25 cellular contexts compared by ENCODE assay signal in the genomic region with DNA sequence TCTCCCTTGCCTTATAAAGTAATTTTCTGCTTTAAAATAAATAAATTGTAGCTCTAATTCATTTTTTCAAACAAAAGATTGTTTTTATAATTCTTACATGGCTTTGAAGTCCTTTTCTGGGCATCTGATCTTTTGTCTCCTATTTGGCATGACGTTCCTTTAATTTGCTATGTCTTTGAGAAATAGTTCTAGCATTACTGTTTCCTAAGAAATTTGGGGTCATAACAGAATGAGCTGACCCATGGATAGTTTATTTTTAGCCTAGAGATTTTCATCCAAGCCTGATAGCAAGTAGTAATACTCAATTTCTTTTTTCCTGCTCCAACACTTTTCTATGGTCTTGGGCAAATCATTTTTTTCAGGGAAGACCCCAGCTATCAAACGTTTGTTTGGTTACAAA. TPM values are rescaled to one million over a fixed set of nuclear protein-coding genes. Genes with fewer than 3 reads are reported as not detected.
DNase-seq lines count a peak whose midpoint lies in the region; ATAC-seq and TF ChIP-seq lines count a peak whose summit lies in the region.
"Had no signal": no experiment of that assay in that cellular context is flagged by ENCODE, and none has a peak within 500 bp of the region (broad histone marks: within the 10 kb centered on the region; RNA-seq: fewer than 3 reads in every experiment).

No MANE protein-coding gene starts in this region.

- H2BK120ac ChIP-seq in mesenchymal stem cell (ENCODE audit: low read depth, low read length), result no peak overlapping the region

- H3K18ac ChIP-seq in mesenchymal stem cell (ENCODE audit: low read depth in 1 of 2, low read length in 2 of 2), result no peak overlapping the region

- H2BK15ac ChIP-seq in mesenchymal stem cell (ENCODE audit: low read depth, poor library complexity, severe bottlenecking), result no peak overlapping the region

- TF ChIP-seq POLR2A in gastrocnemius medialis (IDR thresholded peaks at IDR 0.05), result no peak

- H3K36me3 ChIP-seq in mesenchymal stem cell (ENCODE audit: control insufficient read depth in 1 of 2, insufficient read depth in 2 of 2, low read depth in 1 of 2, low read length in 2 of 2), result no peaks in the 10 kb centered on the region
- no peaks in the 10 kb centered on the region for H3K36me3 ChIP-seq in gastrocnemius medialis
- H3K36me3 ChIP-seq: BLaER1 treated with 17β-estradiol and CSF1 and Interleukin-3, amounts not matched to agents 10 nM and 100 nM; prostate gland had no signal

- H3K4me1 ChIP-seq in mesenchymal stem cell (ENCODE audit: control insufficient read depth, insufficient read depth, low read depth, low read length) (peaks cover 2% of the 10 kb centered on the region), gastrocnemius medialis (peaks cover 0 to 5% of the 10 kb centered on the region in 2 donors)
- H3K4me1 ChIP-seq: BLaER1 treated with 17β-estradiol and CSF1 and Interleukin-3, amounts not matched to agents 10 nM and 100 nM; Caco-2; prostate gland had no signal

- H3K27me3 ChIP-seq in mesenchymal stem cell (ENCODE audit: control insufficient read depth in 1 of 2, insufficient read depth in 1 of 2, low read length in 2 of 2) (peaks cover 4 to 32% of the 10 kb centered on the region in 2 experiments), gastrocnemius medialis (no peaks in the 10 kb centered on the region)
- H3K27me3 ChIP-seq: BLaER1 treated with 17β-estradiol and CSF1 and Interleukin-3, amounts not matched to agents 10 nM and 100 nM had no signal

- H3K4me2 ChIP-seq in mesenchymal stem cell (ENCODE audit: low read length, poor library complexity, severe bottlenecking), result no peak overlapping the region
- H3K4me2 ChIP-seq: BLaER1 treated with 17β-estradiol and CSF1 and Interleukin-3, amounts not matched to agents 10 nM and 100 nM had no signal

- H3K14ac ChIP-seq in mesenchymal stem cell (ENCODE audit: low read length in 2 of 2), result no peak overlapping the region

- no peak overlapping the region for H3K4ac ChIP-seq in mesenchymal stem cell (ENCODE audit: low read depth in 1 of 2, low read length in 2 of 2)

- no peak overlapping the region for H2BK5ac ChIP-seq in mesenchymal stem cell (ENCODE audit: low read depth, low read length, poor library complexity, severe bottlenecking)

- H3K27ac ChIP-seq in mesenchymal stem cell (ENCODE audit: low read length, poor library complexity, severe bottlenecking) (no peak overlapping the region), gastrocnemius medialis (no peak overlapping the region)
- H3K27ac ChIP-seq: BLaER1 treated with 17β-estradiol and CSF1 and Interleukin-3, amounts not matched to agents 10 nM and 100 nM; dorsolateral prefrontal cortex; prostate gland; SK-N-MC had no signal

- 40% methylated on average over 2 of the region's 2 CpGs for WGBS in mesenchymal stem cell

- H2AFZ ChIP-seq in mesenchymal stem cell (ENCODE audit: low read depth, low read length), result no peak overlapping the region

- intact Hi-C loops in gastrocnemius medialis (cut with DNase I; ENCODE audit: low total_unique reads), result no loop called here

- no peak overlapping the region for H2BK12ac ChIP-seq in mesenchymal stem cell (ENCODE audit: low read length in 2 of 2)

- H3K79me1 ChIP-seq in mesenchymal stem cell (replicated peaks; ENCODE audit: low read length, poor library complexity, severe bottlenecking), result no peaks in the 10 kb centered on the region

- DNase-seq in AG08395 (ENCODE audit: low spot score) (peak; percentile 65), HCEC 1CT (peak; percentile 79), dedifferentiated amniotic fluid mesenchymal stem cell (ENCODE audit: extremely low spot score) (peak; percentile 59), mesenchymal stem cell (peak; percentile 31), DMS153 treated with DMSO at 0.1 percent for 48 hours (lab: John Stamatoyannopoulos, UW; ENCODE audit: unreplicated experiment) (no peak), gastrocnemius medialis (no peak), mesenteric fat pad (ENCODE audit: low spot score) (no peak)
- DNase-seq in activated CD4-positive, alpha-beta T cell treated with anti-CD3 and anti-CD28 coated beads for 1 hour, result no peak
- DNase-seq: activated CD4-positive, alpha-beta T cell treated with anti-CD3 and anti-CD28 coated beads for 36 hours; activated gamma-delta T cell treated with Interleukin-2 at 50 U/mL for 16 hours; amniotic stem cell; Caco-2; caudate nucleus; dorsolateral prefrontal cortex; kidney glomerular epithelial cell; NCI-H1417 treated with DMSO at 0.1 percent for 48 hours; NCI-H2081 treated with DMSO at 0.1 percent for 48 hours; NCI-H774; RPMI8226; stimulated activated CD8-positive, alpha-beta memory T cell treated with anti-CD3 and anti-CD28 coated beads, Interleukin-4, amount 100 ng/mL, for 48 hours; T-helper 2 cell had no signal

- H3K23ac ChIP-seq in mesenchymal stem cell (ENCODE audit: low read length in 2 of 2), result no peak overlapping the region

- H3K4me3 ChIP-seq in mesenchymal stem cell (ENCODE audit: insufficient read depth in 1 of 2, low read depth in 1 of 2, low read length in 2 of 2), result peak overlapping the region in 1 of 2 experiments; percentile 12
- no peak overlapping the region for H3K4me3 ChIP-seq in gastrocnemius medialis
- H3K4me3 ChIP-seq: BLaER1 treated with 17β-estradiol and CSF1 and Interleukin-3, amounts not matched to agents 10 nM and 100 nM; dorsolateral prefrontal cortex; lung; prostate gland; SK-N-MC had no signal

- H3K9ac ChIP-seq in mesenchymal stem cell (ENCODE audit: low read length), result peak overlapping the region; percentile 8
- H3K9ac ChIP-seq: BLaER1 treated with 17β-estradiol and CSF1 and Interleukin-3, amounts not matched to agents 10 nM and 100 nM had no signal

- H3K9me3 ChIP-seq in mesenchymal stem cell (ENCODE audit: control insufficient read depth, low read length) (no peaks in the 10 kb centered on the region), gastrocnemius medialis (no peaks in the 10 kb centered on the region)
- H3K9me3 ChIP-seq: Caco-2, prostate gland had no signal

- no peak overlapping the region for H2AK5ac ChIP-seq in mesenchymal stem cell (ENCODE audit: low read length, severe bottlenecking)

- ATAC-seq in gastrocnemius medialis, result no peak
- ATAC-seq: activated CD4-positive, alpha-beta T cell treated with anti-CD3 and anti-CD28 coated beads for 36 hours had no signal

- H4K91ac ChIP-seq in mesenchymal stem cell (ENCODE audit: low read length), result no peak overlapping the region

- in situ Hi-C loops in gastrocnemius medialis (cut with MboI; ENCODE audit: low sequenced_read_pairs in 4 of 4), result no loop called here

- no peak for TF ChIP-seq CTCF in gastrocnemius medialis (IDR thresholded peaks at IDR 0.05 in 4 of 5, conservative IDR thresholded peaks at IDR 0.05 in 1 of 5)

- no peak overlapping the region for H4K8ac ChIP-seq in mesenchymal stem cell (ENCODE audit: low read length)

RNA-seq across cellular contexts. Expression of a gene that starts 31.4 kb away (rescaled TPM):
- 24.1 TPM for polyA plus RNA-seq in mesenchymal stem cell (2013, experiment 1 of 2)
- 29.2 TPM for polyA plus RNA-seq in mesenchymal stem cell (2013, experiment 2 of 2)
- total RNA-seq in gastrocnemius medialis (1 to 10 TPM; 4.4 to 7.0 (median 5.7) TPM), mesenteric fat pad (122 TPM)

Comparison
In these comparisons a context has a peak if more than half of its experiments do, and no peak if none do; other contexts are left out.
1. DNase-seq: peak in AG08395 (single experiment), HCEC 1CT (single experiment), dedifferentiated amniotic fluid mesenchymal stem cell (single experiment) and mesenchymal stem cell (single experiment); none in DMS153 treated with DMSO at 0.1 percent for 48 hours (single experiment), gastrocnemius medialis (0 of 2), mesenteric fat pad (single experiment) and activated CD4-positive, alpha-beta T cell treated with anti-CD3 and anti-CD28 coated beads for 1 hour (single experiment).
2. RNA of a gene that starts 31.4 kb away (total RNA-seq): 122 TPM in mesenteric fat pad (single experiment); 4.4 to 7.0 TPM in gastrocnemius medialis; every median in the first group is over 10 times any median in the second.